ENCODE assay signal across 23 cellular contexts in genomic region chr5:60822285-60822556, GRCh38. TPM values are rescaled to one million over a fixed set of nuclear protein-coding genes. Genes with fewer than 3 reads are reported as not detected.
DNase-seq lines count a peak whose midpoint lies in the region; ATAC-seq lines count a peak whose summit lies in the region.
"Had no signal": no experiment of that assay in that cellular context is flagged by ENCODE, and none has a peak within 500 bp of the region (broad histone marks: within the 10 kb centered on the region; RNA-seq: fewer than 3 reads in every experiment).

No MANE protein-coding gene starts in this region.

- DNase-seq in NCI-H526 treated with DMSO at 0.1 percent for 48 hours (lab: John Stamatoyannopoulos, UW), result peak; percentile 88
- DNase-seq in activated naive CD4-positive, alpha-beta T cell treated with Interleukin-2 at 50 U/mL for 16 hours, result no peak
- no peak for DNase-seq in activated T-helper 1 cell treated with anti-CD3 and anti-CD28 coated beads, Interleukin-12 subunit alpha, Interleukin-12 subunit beta, Interleukin-2, Interleukin-4 antibody, amounts not matched to agents 30 ng/mL and 10 ng/mL and 1 ng/mL, durations not matched to agents 14 hours and 24 hours and 36 hours (ENCODE audit: low spot score)
- no peak for DNase-seq in NCI-H524 (lab: John Stamatoyannopoulos, UW)
- DNase-seq: activated CD4-positive, alpha-beta T cell treated with anti-CD3 and anti-CD28 coated beads, Interleukin-2, amount 50 U/mL, for 4 hours; activated T-cell treated with anti-CD3 and anti-CD28 coated beads for 4 hours; CD4-positive, alpha-beta T cell; DMS153; HCEC 1CT; heart left ventricle; KBM-7; NCI-H187 treated with DMSO at 0.1 percent for 48 hours; NCI-H524 treated with DMSO at 0.1 percent for 48 hours; SHP77; stimulated activated CD4-positive, alpha-beta T cell treated with anti-CD3 and anti-CD28 coated beads, Interleukin-15, amount 100 ng/mL, for 24 hours; stimulated activated naive CD4-positive, alpha-beta T cell; T-cell; trophoblast cell had no signal

- intact Hi-C loops in activated T-helper 1 cell treated with anti-CD3 and anti-CD28 coated beads, Interleukin-12 subunit alpha, Interleukin-12 subunit beta, Interleukin-2, Interleukin-4 antibody, amounts not matched to agents 30 ng/mL and 10 ng/mL and 1 ng/mL, durations not matched to agents 14 hours and 24 hours and 36 hours (cut with micrococcal nuclease), result loop anchor here (10.0 kb wide), 1 partner anchor 583 kb away; no protein-coding TSS in a partner anchor

- ATAC-seq in GM18520 (IDR thresholded peaks at IDR 0.05; ENCODE audit: unreplicated experiment) (peak; percentile 80), GM21360 (IDR thresholded peaks at IDR 0.05; ENCODE audit: unreplicated experiment) (peak; percentile 49), HG02970 (IDR thresholded peaks at IDR 0.05; ENCODE audit: low FRiP score, unreplicated experiment) (peak; percentile 60), GM18870 (IDR thresholded peaks at IDR 0.05; ENCODE audit: unreplicated experiment) (no peak)
- ATAC-seq: activated naive CD4-positive, alpha-beta T cell treated with anti-CD3 and anti-CD28 coated beads, Interleukin-2, amount 50 U/mL, for 72 hours; heart left ventricle; T-cell had no signal

- H3K9me3 Mint-ChIP-seq in activated T-helper 1 cell treated with anti-CD3 and anti-CD28 coated beads, Interleukin-12 subunit alpha, Interleukin-12 subunit beta, Interleukin-2, Interleukin-4 antibody, amounts not matched to agents 30 ng/mL and 10 ng/mL and 1 ng/mL, durations not matched to agents 14 hours and 24 hours and 36 hours, result no peaks in the 10 kb centered on the region
- H3K9me3 Mint-ChIP-seq: CD4-positive, alpha-beta T cell; T-cell had no signal

- no peaks in the 10 kb centered on the region for H3K36me3 Mint-ChIP-seq in activated T-helper 1 cell treated with anti-CD3 and anti-CD28 coated beads, Interleukin-12 subunit alpha, Interleukin-12 subunit beta, Interleukin-2, Interleukin-4 antibody, amounts not matched to agents 30 ng/mL and 10 ng/mL and 1 ng/mL, durations not matched to agents 14 hours and 24 hours and 36 hours (ENCODE audit: low read depth)
- H3K36me3 Mint-ChIP-seq: activated naive CD4-positive, alpha-beta T cell treated with anti-CD3 and anti-CD28 coated beads, Interleukin-2, amount 50 U/mL, for 72 hours; T-cell had no signal

- H3K27ac Mint-ChIP-seq in activated T-helper 1 cell treated with anti-CD3 and anti-CD28 coated beads, Interleukin-12 subunit alpha, Interleukin-12 subunit beta, Interleukin-2, Interleukin-4 antibody, amounts not matched to agents 30 ng/mL and 10 ng/mL and 1 ng/mL, durations not matched to agents 14 hours and 24 hours and 36 hours, result no peak overlapping the region
- H3K27ac Mint-ChIP-seq: activated naive CD4-positive, alpha-beta T cell treated with anti-CD3 and anti-CD28 coated beads, Interleukin-2, amount 50 U/mL, for 72 hours; CD4-positive, alpha-beta T cell; T-cell had no signal

- no peak overlapping the region for H3K4me3 Mint-ChIP-seq in activated T-helper 1 cell treated with anti-CD3 and anti-CD28 coated beads, Interleukin-12 subunit alpha, Interleukin-12 subunit beta, Interleukin-2, Interleukin-4 antibody, amounts not matched to agents 30 ng/mL and 10 ng/mL and 1 ng/mL, durations not matched to agents 14 hours and 24 hours and 36 hours
- H3K4me3 Mint-ChIP-seq: CD4-positive, alpha-beta T cell; T-cell had no signal

- peaks cover 6% of the 10 kb centered on the region for H3K4me1 Mint-ChIP-seq in activated T-helper 1 cell treated with anti-CD3 and anti-CD28 coated beads, Interleukin-12 subunit alpha, Interleukin-12 subunit beta, Interleukin-2, Interleukin-4 antibody, amounts not matched to agents 30 ng/mL and 10 ng/mL and 1 ng/mL, durations not matched to agents 14 hours and 24 hours and 36 hours (ENCODE audit: low read depth)
- H3K4me1 Mint-ChIP-seq: T-cell had no signal

- H3K27me3 Mint-ChIP-seq in activated T-helper 1 cell treated with anti-CD3 and anti-CD28 coated beads, Interleukin-12 subunit alpha, Interleukin-12 subunit beta, Interleukin-2, Interleukin-4 antibody, amounts not matched to agents 30 ng/mL and 10 ng/mL and 1 ng/mL, durations not matched to agents 14 hours and 24 hours and 36 hours (ENCODE audit: insufficient read depth), result no peaks in the 10 kb centered on the region
- H3K27me3 Mint-ChIP-seq: CD4-positive, alpha-beta T cell; T-cell had no signal

RNA-seq across cellular contexts. Expression of gene ELOVL7, which starts 21.8 kb away (rescaled TPM):
- total RNA-seq in activated T-helper 1 cell treated with anti-CD3 and anti-CD28 coated beads, Interleukin-12 subunit alpha, Interleukin-12 subunit beta, Interleukin-2, Interleukin-4 antibody, amounts not matched to agents 30 ng/mL and 10 ng/mL and 1 ng/mL, durations not matched to agents 14 hours and 24 hours and 36 hours, result 0.34 and 0.49 TPM in 2 replicates
- total RNA-seq: CD4-positive, alpha-beta T cell had no signal
